16 cellular contexts compared by ENCODE assay signal in genomic region chr9:121662359-121662758, GRCh38. TPM values are rescaled to one million over a fixed set of nuclear protein-coding genes. Genes with fewer than 3 reads are reported as not detected.
"Had no signal": no experiment of that assay in that cellular context is flagged by ENCODE, and none has a peak within 500 bp of the region (broad histone marks: within the 10 kb centered on the region; RNA-seq: fewer than 3 reads in every experiment).

No MANE protein-coding gene starts in this region.

- H3K27ac Mint-ChIP-seq: activated T-helper 2 cell treated with anti-CD3 and anti-CD28 coated beads, Interferon-gamma antibody, Interleukin-2, Interleukin-4, amounts not matched to agents 10 μg/mL and 5 μg/mL and 100 μg/mL, durations not matched to agents 14 hours and 24 hours and 36 hours; progenitor cell of endocrine pancreas; T-helper 1 cell treated with Interleukin-12 subunit alpha and Interleukin-12 subunit beta and Interleukin-4 antibody, amounts not matched to agents 30 μg/mL and 1 μg/mL, for 36 hours had no signal

- DNase-seq: activated CD4-positive, alpha-beta T cell treated with anti-CD3 and anti-CD28 coated beads for 4 hours; activated CD8-positive, alpha-beta memory T cell treated with anti-CD3 and anti-CD28 coated beads for 24 hours; activated naive CD4-positive, alpha-beta T cell treated with anti-CD3 and anti-CD28 coated beads, Interleukin-2, amount 50 U/mL, for 16 hours; activated T-cell treated with anti-CD3 and anti-CD28 coated beads for 4 hours; amniotic stem cell; body of pancreas; esophagus squamous epithelium; foreskin fibroblast; naive B cell; stimulated activated CD4-positive, alpha-beta T cell treated with anti-CD3 and anti-CD28 coated beads, Interleukin-12 subunit alpha, Interleukin-12 subunit beta, amount 100 ng/mL, for 4 hours; stimulated activated naive CD4-positive, alpha-beta T cell had no signal

- H3K4me3 ChIP-seq: body of pancreas, esophagus squamous epithelium had no signal

- FAIRE-seq: keratinocyte had no signal

- H3K36me3 Mint-ChIP-seq: naive B cell had no signal

- H3K9me3 ChIP-seq: body of pancreas, esophagus squamous epithelium had no signal

- ATAC-seq: body of pancreas, sciatic nerve had no signal

- H3K27me3 ChIP-seq: body of pancreas, esophagus squamous epithelium had no signal

- H3K9me3 Mint-ChIP-seq: activated T-helper 2 cell treated with anti-CD3 and anti-CD28 coated beads, Interferon-gamma antibody, Interleukin-2, Interleukin-4, amounts not matched to agents 10 μg/mL and 5 μg/mL and 100 μg/mL, durations not matched to agents 14 hours and 24 hours and 36 hours; T-helper 1 cell treated with Interleukin-12 subunit alpha and Interleukin-12 subunit beta and Interleukin-4 antibody, amounts not matched to agents 30 μg/mL and 1 μg/mL, for 36 hours had no signal

- H3K4me1 Mint-ChIP-seq: naive B cell had no signal

- H3K27me3 Mint-ChIP-seq: progenitor cell of endocrine pancreas had no signal

- H3K4me3 Mint-ChIP-seq: naive B cell; T-helper 1 cell treated with Interleukin-12 subunit alpha and Interleukin-12 subunit beta and Interleukin-4 antibody, amounts not matched to agents 30 μg/mL and 1 μg/mL, for 36 hours had no signal

- H3K36me3 ChIP-seq: esophagus squamous epithelium had no signal

RNA-seq across cellular contexts. Expression of gene DAB2IP, which starts 10.9 kb away (rescaled TPM):
- total RNA-seq: activated T-helper 2 cell treated with anti-CD3 and anti-CD28 coated beads, Interferon-gamma antibody, Interleukin-2, Interleukin-4, amounts not matched to agents 10 μg/mL and 5 μg/mL and 100 μg/mL, durations not matched to agents 14 hours and 24 hours and 36 hours had no signal
